Comparison of ENCODE assay signal across 1 cellular context in genomic region chr3:196192036-196193001, GRCh38.
TF ChIP-seq lines count a peak whose summit lies in the region.

No MANE protein-coding gene starts in this region.

TF ChIP-seq in K562, 482 proteins besides CTCF, POLR2A, EP300 and RAD21 (continues in another document):
- TF ChIP-seq EP400 (IDR thresholded peaks at IDR 0.05) (no peak), NR2C2 (CRISPR knock-in tag; IDR thresholded peaks at IDR 0.05) (no peak), NR2C2 (tag; IDR thresholded peaks at IDR 0.05) (no peak), RBFOX2 (IDR thresholded peaks at IDR 0.05; ENCODE audit: low read depth, low read length) (no peak), ZNF41 (CRISPR knock-in tag; conservative IDR thresholded peaks at IDR 0.05) (no peak), DEAF1 (CRISPR knock-in tag; IDR thresholded peaks at IDR 0.05) (no peak), NFIX (CRISPR knock-in tag; IDR thresholded peaks at IDR 0.05; ENCODE audit: low read depth) (no peak), CBX3 (IDR thresholded peaks at IDR 0.05; ENCODE audit: borderline replicate concordance in 1 of 2, low read length in 2 of 2) (no peak), XRCC3 (IDR thresholded peaks at IDR 0.05) (no peak), YY1 (IDR thresholded peaks at IDR 0.05; ENCODE audit: borderline replicate concordance in 1 of 3, control insufficient read depth in 1 of 3, extremely low read depth in 1 of 3, insufficient read depth in 3 of 3, insufficient read length in 1 of 3, insufficient replicate concordance in 2 of 3, low read depth in 1 of 3, low read length in 2 of 3) (no peak), UBTF (IDR thresholded peaks at IDR 0.05; ENCODE audit: borderline replicate concordance in 1 of 2, low read depth in 2 of 2, low read length in 2 of 2) (no peak), PCBP1 (IDR thresholded peaks at IDR 0.05; ENCODE audit: low read depth, low read length, poor library complexity, severe bottlenecking) (no peak), CHD4 (IDR thresholded peaks at IDR 0.05; ENCODE audit: insufficient read depth, insufficient replicate concordance, low read depth, low read length, poor library complexity, severe bottlenecking) (no peak), FOXM1 (IDR thresholded peaks at IDR 0.05; ENCODE audit: low read depth) (no peak), FOXM1 (CRISPR knock-in tag; IDR thresholded peaks at IDR 0.05; ENCODE audit: low read depth) (no peak), CREB3 (tag; conservative IDR thresholded peaks at IDR 0.05; ENCODE audit: low read depth) (no peak), GTF2E2 (tag; IDR thresholded peaks at IDR 0.05) (no peak), CXXC5 (CRISPR knock-in tag; IDR thresholded peaks at IDR 0.05) (0 out of 2 replicates have a peak, but pooled peaks have one; percentile 54), ELF1 (tag; IDR thresholded peaks at IDR 0.05) (no peak), TEAD4 (IDR thresholded peaks at IDR 0.05; ENCODE audit: low read length) (no peak), TEAD4 (CRISPR knock-in tag; IDR thresholded peaks at IDR 0.05; ENCODE audit: borderline replicate concordance) (no peak), ZNF778 (CRISPR knock-in tag; IDR thresholded peaks at IDR 0.05) (no peak), EGR1 (conservative IDR thresholded peaks at IDR 0.05) (0 out of 2 replicates have a peak, but pooled peaks have one; percentile 20), TFE3 (CRISPR knock-in tag; IDR thresholded peaks at IDR 0.05) (no peak), RHOXF2B (CRISPR knock-in tag; conservative IDR thresholded peaks at IDR 0.05) (no peak), MBD2 (IDR thresholded peaks at IDR 0.05; ENCODE audit: borderline replicate concordance, low read depth) (no peak), ZEB2 (IDR thresholded peaks at IDR 0.05) (peak; percentile 86), ZNF449 (CRISPR knock-in tag; IDR thresholded peaks at IDR 0.05) (no peak), HMBOX1 (IDR thresholded peaks at IDR 0.05) (no peak), NR4A1 (CRISPR knock-in tag; IDR thresholded peaks at IDR 0.05) (no peak), NR4A1 (tag; IDR thresholded peaks at IDR 0.05) (no peak), GABPB2 (CRISPR knock-in tag; conservative IDR thresholded peaks at IDR 0.05) (no peak), PTBP1 (IDR thresholded peaks at IDR 0.05; ENCODE audit: low read depth, low read length) (no peak), CHAMP1 (IDR thresholded peaks at IDR 0.05) (no peak), SP1 (CRISPR knock-in tag; IDR thresholded peaks at IDR 0.05) (0 out of 2 replicates have a peak, but pooled peaks have one; percentile 19), MCM3 (IDR thresholded peaks at IDR 0.05) (no peak), ZNF561 (CRISPR knock-in tag; conservative IDR thresholded peaks at IDR 0.05) (no peak), NR2C1 (IDR thresholded peaks at IDR 0.05) (no peak), NR2C1 (tag; IDR thresholded peaks at IDR 0.05) (0 out of 2 replicates have a peak, but pooled peaks have one; percentile 24), EHMT2 (IDR thresholded peaks at IDR 0.05) (0 out of 2 replicates have a peak, but pooled peaks have one; percentile 13), FOXK2 (conservative IDR thresholded peaks at IDR 0.05 in 1 of 2, IDR thresholded peaks at IDR 0.05 in 1 of 2; ENCODE audit: low read depth in 2 of 2) (0 out of 4 replicates have a peak, but pooled peaks of 1 of the 2 experiments have one; percentile 28), ARID3A (IDR thresholded peaks at IDR 0.05; ENCODE audit: borderline replicate concordance, low read depth, low read length) (no peak), ZNF316 (IDR thresholded peaks at IDR 0.05) (no peak), RBM17 (IDR thresholded peaks at IDR 0.05; ENCODE audit: borderline replicate concordance, low read depth, low read length) (no peak), HNRNPL (IDR thresholded peaks at IDR 0.05; ENCODE audit: low read depth, low read length) (no peak), CCNT2 (IDR thresholded peaks at IDR 0.05; ENCODE audit: borderline replicate concordance, extremely low read depth, insufficient read length, low read depth, low read length) (no peak), BCOR (IDR thresholded peaks at IDR 0.05) (peak; percentile 87), ZNF592 (IDR thresholded peaks at IDR 0.05) (0 out of 2 replicates have a peak, but pooled peaks have one; percentile 51), TOE1 (IDR thresholded peaks at IDR 0.05; ENCODE audit: borderline replicate concordance) (peak; percentile 46; the same call in 1 of the 2 replicates), TOE1 (CRISPR knock-in tag; IDR thresholded peaks at IDR 0.05; ENCODE audit: borderline replicate concordance, low read depth) (no peak), TAF15 (IDR thresholded peaks at IDR 0.05; ENCODE audit: low read depth, low read length) (no peak), ZNF274 (IDR thresholded peaks at IDR 0.05; ENCODE audit: borderline replicate concordance, low read depth, low read length) (no peak)
